ENCODE assay signal across 8 cellular contexts in the genomic region with DNA sequence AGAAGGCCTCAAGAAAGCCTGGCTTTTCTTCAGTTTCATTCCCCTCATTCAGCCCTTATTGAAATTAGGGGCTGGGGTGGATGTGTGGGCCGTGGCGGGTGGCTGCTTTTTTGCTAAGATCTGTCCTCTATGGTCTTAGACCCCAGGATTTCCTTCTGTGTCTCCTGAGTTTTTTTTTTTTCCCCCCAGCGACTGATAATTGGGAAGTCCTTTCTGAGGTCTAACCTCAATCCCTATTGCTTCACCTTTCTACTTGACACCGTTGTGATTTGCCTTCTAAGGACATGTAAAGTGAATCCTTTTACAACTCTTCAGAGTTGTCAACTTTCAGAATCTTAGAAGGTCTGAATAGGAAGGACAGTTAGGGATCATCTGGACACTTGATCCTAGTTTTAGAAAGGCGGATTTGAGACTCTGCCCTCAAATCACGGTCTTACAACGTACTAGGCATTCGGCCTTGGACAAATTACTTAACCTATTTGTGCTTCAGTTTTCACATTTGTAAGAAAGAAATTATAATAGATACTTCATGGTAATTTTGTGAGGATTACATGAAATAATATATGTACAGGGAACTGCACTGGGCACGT. TPM values are rescaled to one million over a fixed set of nuclear protein-coding genes. Genes with fewer than 3 reads are reported as not detected.
DNase-seq lines count a peak whose midpoint lies in the region; ATAC-seq and TF ChIP-seq lines count a peak whose summit lies in the region.

No MANE protein-coding gene starts in this region.

- H3K4me1 ChIP-seq in right atrium auricular region = peaks cover 0 to 29% of the 10 kb centered on the region in 2 donors
- peaks cover 67% of the 10 kb centered on the region for H3K4me1 ChIP-seq in mononuclear cell (ENCODE audit: insufficient read depth, low read length)

- no peaks in the 10 kb centered on the region for H3K36me3 ChIP-seq in right atrium auricular region

- TF ChIP-seq CTCF in right atrium auricular region (IDR thresholded peaks at IDR 0.05) (no peak), cardiac fibroblast (IDR thresholded peaks at IDR 0.05; ENCODE audit: low read depth, low read length) (no peak)

- H3K9me3 ChIP-seq in right atrium auricular region (no peaks in the 10 kb centered on the region), mononuclear cell (ENCODE audit: low read depth, low read length) (no peaks in the 10 kb centered on the region)

- peak overlapping the region; percentile 86 to 90 for H3K27ac ChIP-seq in right atrium auricular region

- H3K4me3 ChIP-seq in right atrium auricular region (peak overlapping the region; percentile 56 to 67), cardiac fibroblast (replicated peaks in 1 of 2; ENCODE audit: low read depth in 2 of 2, low read length in 2 of 2) (peak overlapping the region; percentile 34 to 52), mononuclear cell (ENCODE audit: low read length) (peak overlapping the region; percentile 75)

- intact Hi-C loops in left ventricle myocardium superior (cut with micrococcal nuclease) = loop anchor here (5.0 kb wide), 1 partner anchor 143 kb away; no protein-coding TSS in a partner anchor
- intact Hi-C loops in head of caudate nucleus (cut with DNase I) = loop anchor here (1.0 to 2.0 kb wide), 2 partner anchors 35 to 80 kb away; partner anchors contain the start of genes CBX5, COPZ1 and HNRNPA1

- H3K27me3 ChIP-seq in right atrium auricular region (no peaks in the 10 kb centered on the region), mononuclear cell (ENCODE audit: insufficient read depth, low read length) (no peaks in the 10 kb centered on the region)

- DNase-seq in right atrium auricular region (ENCODE audit: low spot score) = no peak
- DNase-seq in left ventricle myocardium superior = no peak
- DNase-seq in cardiac fibroblast (ENCODE audit: low read depth in 2 of 2) = no peak
- no peak for DNase-seq in H4 (ENCODE audit: low spot score)
- DNase-seq in NCI-H524 (lab: John Stamatoyannopoulos, UW) = no peak
- DNase-seq in activated gamma-delta T cell (lab: John Stamatoyannopoulos, UW) = no peak
- no peak for DNase-seq in head of caudate nucleus

- no peak for ATAC-seq in left ventricle myocardium superior

RNA-seq across cellular contexts. Expression of gene GPR84, which starts 4.4 kb away (rescaled TPM):
- total RNA-seq in right atrium auricular region (under 1 TPM in 1 of 2 donors, not detected in 1; 0.43 TPM), left ventricle myocardium superior (not detected), mononuclear cell (49.4 TPM)
- total RNA-seq in H4 (2014; rRNA removed; shearing (Covaris generic)) = not detected in 2 replicates

RNA-seq across cellular contexts. Expression of gene ZNF385A, which starts 24.7 kb away (rescaled TPM):
- 10 to 100 TPM in 1 of 2 donors, 1 to 10 TPM in 1; 6.7 to 12.7 TPM for total RNA-seq in right atrium auricular region
- 7.7 TPM for total RNA-seq in left ventricle myocardium superior
- 30.4 TPM for total RNA-seq in mononuclear cell
- 2.3 and 5.3 TPM in 2 replicates for total RNA-seq in H4 (2014; rRNA removed; shearing (Covaris generic))

RNA-seq across cellular contexts. Expression of gene COPZ1, which starts 34.9 kb away (rescaled TPM):
- total RNA-seq in right atrium auricular region = 100 to 1,000 TPM in 1 of 2 donors, 10 to 100 TPM in 1; 79.2 to 154 TPM
- total RNA-seq in left ventricle myocardium superior = 114 TPM
- total RNA-seq in mononuclear cell = 34.1 TPM
- 155 and 212 TPM in 2 replicates for total RNA-seq in H4 (2014; rRNA removed; shearing (Covaris generic))

RNA-seq across cellular contexts. Expression of gene NFE2, which starts 59.0 kb away (rescaled TPM):
- total RNA-seq in right atrium auricular region (1 to 10 TPM; 1.1 to 2.9 TPM), left ventricle myocardium superior (0.74 TPM), mononuclear cell (9.4 TPM)
- 0.89 and 1.2 TPM in 2 replicates for total RNA-seq in H4 (2014; rRNA removed; shearing (Covaris generic))

RNA-seq across cellular contexts. Expression of gene ITGA5, which starts 59.2 kb away (rescaled TPM):
- 100 to 1,000 TPM in 1 of 2 donors, 10 to 100 TPM in 1; 80.5 to 144 TPM for total RNA-seq in right atrium auricular region
- total RNA-seq in left ventricle myocardium superior = 44.1 TPM
- total RNA-seq in mononuclear cell = 168 TPM
- 86.7 and 89.4 TPM in 2 replicates for total RNA-seq in H4 (2014; rRNA removed; shearing (Covaris generic))

Comparison
In these comparisons a context has a peak if more than half of its experiments do, and no peak if none do; other contexts are left out.
1. RNA of gene GPR84, which starts 4.4 kb away (total RNA-seq): 49.4 TPM in mononuclear cell (single experiment); 0.43 TPM in right atrium auricular region, not detected in left ventricle myocardium superior (single experiment) and not detected in H4; every median in the first group is over 10 times any median in the second.
2. Peak in every context shown above with its lines, with median percentiles within 50 percentile points of each other: H3K4me3 ChIP-seq.